In genomic region chr17:37406635-37407455, GRCh38 we compare ENCODE assay signal across 1 cellular context.
TF ChIP-seq lines count a peak whose summit lies in the region.

ACACA (minus strand) TSS chr17:37406836; CDS start chr17:37406299, 537 bp downstream.
TADA2A (plus strand) TSS chr17:37406886; CDS start chr17:37411366, 4,480 bp downstream.

TF ChIP-seq in GM12878, 131 proteins besides CTCF, POLR2A, EP300 and RAD21 (continued from another document and continues in another):
- TF ChIP-seq ZBTB40 (IDR thresholded peaks at IDR 0.05; ENCODE audit: borderline replicate concordance) (no peak), KDM1A (IDR thresholded peaks at IDR 0.05; ENCODE audit: borderline replicate concordance) (no peak), NBN (IDR thresholded peaks at IDR 0.05) (no peak), ZZZ3 (IDR thresholded peaks at IDR 0.05; ENCODE audit: control insufficient read depth, insufficient read length, low read depth) (no peak), RELA (IDR thresholded peaks at IDR 0.05; ENCODE audit: borderline replicate concordance, partially characterized antibody) (peak; percentile 64), LARP7 (IDR thresholded peaks at IDR 0.05) (peak; percentile 83), STAT1 (conservative IDR thresholded peaks at IDR 0.05) (no peak), BCLAF1 (IDR thresholded peaks at IDR 0.05) (no peak), IKZF1 (conservative IDR thresholded peaks at IDR 0.05) (peak; percentile 68), ZBTB11 (CRISPR knock-in tag; IDR thresholded peaks at IDR 0.05) (no peak), NR2C2 (IDR thresholded peaks at IDR 0.05; ENCODE audit: borderline replicate concordance, control insufficient read depth, insufficient read length, low read depth) (no peak), TBL1XR1 (IDR thresholded peaks at IDR 0.05; ENCODE audit: low read depth, low read length) (no peak), SIN3A (IDR thresholded peaks at IDR 0.05; ENCODE audit: low read depth, low read length) (0 out of 2 replicates have a peak, but pooled peaks have one; percentile 56), SPI1 (IDR thresholded peaks at IDR 0.05; ENCODE audit: borderline replicate concordance, insufficient read depth, low read depth, low read length) (no peak), NR2C1 (IDR thresholded peaks at IDR 0.05) (peak; percentile 30; the same call in 1 of the 2 replicates), E2F8 (IDR thresholded peaks at IDR 0.05; ENCODE audit: low read depth, partially characterized antibody) (peak; percentile 70), MEF2A (IDR thresholded peaks at IDR 0.05; ENCODE audit: insufficient read depth, low read depth, low read length) (no peak), FOXM1 (IDR thresholded peaks at IDR 0.05; ENCODE audit: low read depth, low read length) (no peak), SUPT20H (IDR thresholded peaks at IDR 0.05; ENCODE audit: borderline replicate concordance, control insufficient read depth, low read depth, low read length) (no peak), MAX (IDR thresholded peaks at IDR 0.05; ENCODE audit: low read depth, low read length) (0 out of 2 replicates have a peak, but pooled peaks have one; percentile 16), GATAD2B (conservative IDR thresholded peaks at IDR 0.05; ENCODE audit: low read depth) (peak; percentile 31), ZNF592 (IDR thresholded peaks at IDR 0.05) (no peak), IRF4 (IDR thresholded peaks at IDR 0.05; ENCODE audit: low read depth, low read length) (no peak), ZNF687 (IDR thresholded peaks at IDR 0.05) (peak; percentile 72; the same call in 1 of the 2 replicates), ZNF217 (IDR thresholded peaks at IDR 0.05) (no peak), ZSCAN29 (IDR thresholded peaks at IDR 0.05) (no peak), TCF7 (IDR thresholded peaks at IDR 0.05; ENCODE audit: borderline replicate concordance) (no peak), HSF1 (IDR thresholded peaks at IDR 0.05; ENCODE audit: low read depth, low read length) (no peak), WRNIP1 (IDR thresholded peaks at IDR 0.05; ENCODE audit: borderline replicate concordance, low read depth, low read length) (no peak)
